Comparison of ENCODE assay signal across 6 cellular contexts in genomic region chr20:10374036-10374435, GRCh38.
"Had no signal": no experiment of that assay in that cellular context is flagged by ENCODE, and none has a peak within 500 bp of the region (broad histone marks: within the 10 kb centered on the region; RNA-seq: fewer than 3 reads in every experiment).

No MANE protein-coding gene starts in this region.

- H2AFZ ChIP-seq: GM23248 had no signal

- DNase-seq: GM23248, GOT3, H7, HCEC 1CT, KBM-7 had no signal

- H3K4me3 ChIP-seq: GM23248 had no signal

- H3K27ac ChIP-seq: GM23248, HL-60 had no signal
